ENCODE assay signal across 1 cellular context in the genomic region with DNA sequence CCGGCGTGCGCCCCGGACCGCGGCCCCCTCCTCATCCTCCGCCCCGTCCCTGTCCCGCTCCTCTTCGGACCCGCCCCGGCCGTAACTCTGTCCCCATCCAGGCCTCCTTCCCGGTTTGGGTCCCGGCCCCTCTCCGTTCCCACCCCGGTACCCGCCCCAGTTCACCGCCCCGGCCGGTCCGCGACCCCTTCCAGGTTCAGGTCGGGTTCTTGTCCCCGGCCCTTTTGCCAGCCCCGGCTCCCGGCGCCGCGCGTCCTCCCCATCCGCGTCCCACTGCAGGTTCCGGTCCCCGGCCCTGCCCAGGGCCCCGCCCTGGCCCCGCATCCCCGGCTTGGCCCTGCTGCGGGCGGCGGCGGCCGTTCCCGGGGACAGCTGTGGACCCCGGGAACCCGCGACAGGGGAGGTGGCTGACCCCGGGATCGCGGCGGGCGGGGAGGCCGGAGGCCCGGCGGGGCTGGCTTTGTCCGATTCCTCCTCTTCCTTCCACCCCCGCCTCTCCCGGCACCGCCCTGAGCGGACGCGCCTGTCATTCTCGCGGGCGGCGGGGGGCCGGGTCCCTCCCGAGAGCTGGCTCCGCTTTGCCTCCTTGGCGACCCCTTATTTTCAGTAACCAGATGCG.
TF ChIP-seq lines count a peak whose summit lies in the region.

No MANE protein-coding gene starts in this region.

TF ChIP-seq in endothelial cell of umbilical vein, 7 proteins besides CTCF, POLR2A, EP300 and RAD21:
- no peak for TF ChIP-seq JUN (IDR thresholded peaks at IDR 0.05; ENCODE audit: borderline replicate concordance, insufficient read depth, insufficient read length, low read depth)
